12 cellular contexts compared by ENCODE assay signal in genomic region chr2:98615481-98615880, GRCh38. TPM values are rescaled to one million over a fixed set of nuclear protein-coding genes. Genes with fewer than 3 reads are reported as not detected.
A peak's percentile ranks its signal among the peaks of the same experiment; 100 is the strongest.
DNase-seq lines count a peak whose midpoint lies in the region; TF ChIP-seq lines count a peak whose summit lies in the region.
"Had no signal": no experiment of that assay in that cellular context is flagged by ENCODE, and none has a peak within 500 bp of the region (broad histone marks: within the 10 kb centered on the region; RNA-seq: fewer than 3 reads in every experiment).

No MANE protein-coding gene starts in this region.

- 92% methylated on average over 5 of the region's 5 CpGs for WGBS in SK-N-SH (ENCODE audit: low lambda C conversion rate)
- 93 to 96% (median 94%) methylated on average over 5 of the region's 5 CpGs for WGBS in spleen, 5 donors

- H3K27me3 Mint-ChIP-seq in activated CD4-positive, alpha-beta T cell treated with anti-CD3 and anti-CD28 coated beads, Interleukin-2, amount 10 ng/mL, durations not matched to agents 24 days and 14 days = no peaks in the 10 kb centered on the region
- no peaks in the 10 kb centered on the region for H3K27me3 Mint-ChIP-seq in chondrocyte (ENCODE audit: low read depth)
- no peaks in the 10 kb centered on the region for H3K27me3 Mint-ChIP-seq in progenitor cell of endocrine pancreas
- H3K27me3 Mint-ChIP-seq: dendritic cell treated with granulocyte-macrophage colony-stimulating factor and Interleukin-4, amounts not matched to agents 40 ng/mL and 50 ng/mL, for 4 days had no signal

- no peak overlapping the region for H3K4me2 ChIP-seq in SK-N-SH

- peak; percentile 62 for DNase-seq in activated CD4-positive, alpha-beta T cell treated with anti-CD3 and anti-CD28 coated beads, Interleukin-2, amount 10 ng/mL, durations not matched to agents 24 days and 14 days
- no peak for DNase-seq in activated CD4-positive, alpha-beta T cell treated with anti-CD3 and anti-CD28 coated beads for 1 hour
- DNase-seq in SK-N-SH = no peak
- no peak for DNase-seq in chondrocyte (ENCODE audit: low spot score)
- no peak for DNase-seq in progenitor cell of endocrine pancreas (ENCODE audit: low spot score, unreplicated experiment)
- no peak for DNase-seq in spleen
- no peak for DNase-seq in mesenteric fat pad (ENCODE audit: low spot score)
- no peak for DNase-seq in NCI-H1048 (lab: John Stamatoyannopoulos, UW)
- DNase-seq: NCI-H2081; stimulated activated CD8-positive, alpha-beta memory T cell treated with anti-CD3 and anti-CD28 coated beads, Interleukin-4, amount 100 ng/mL, for 48 hours had no signal

- H3K27me3 ChIP-seq in SK-N-SH (ENCODE audit: insufficient read depth) (no peaks in the 10 kb centered on the region), spleen (replicated peaks in 1 of 7) (no peaks in the 10 kb centered on the region)

- H3F3A ChIP-seq in SK-N-SH (replicated peaks; ENCODE audit: insufficient read depth) = no peaks in the 10 kb centered on the region

- no peak overlapping the region for H2AFZ ChIP-seq in SK-N-SH (ENCODE audit: low read depth)

- H3K27ac ChIP-seq in SK-N-SH (ENCODE audit: low read depth in 2 of 2, low read length in 1 of 2) = no peak overlapping the region
- H3K27ac ChIP-seq in spleen = no peak overlapping the region
- H3K27ac ChIP-seq: SK-N-MC had no signal

- peaks cover 38% of the 10 kb centered on the region for H3K4me1 Mint-ChIP-seq in activated CD4-positive, alpha-beta T cell treated with anti-CD3 and anti-CD28 coated beads, Interleukin-2, amount 10 ng/mL, durations not matched to agents 24 days and 14 days
- peaks cover 12% of the 10 kb centered on the region for H3K4me1 Mint-ChIP-seq in chondrocyte (ENCODE audit: low read depth)
- H3K4me1 Mint-ChIP-seq in progenitor cell of endocrine pancreas (ENCODE audit: low read depth) = peaks cover 10% of the 10 kb centered on the region

- CTCF ChIA-PET in SK-N-SH (lab: Yijun Ruan, JAX) = no interaction called here

- H3K36me3 Mint-ChIP-seq in activated CD4-positive, alpha-beta T cell treated with anti-CD3 and anti-CD28 coated beads, Interleukin-2, amount 10 ng/mL, durations not matched to agents 24 days and 14 days (ENCODE audit: low read depth) = peaks cover 67% of the 10 kb centered on the region
- H3K36me3 Mint-ChIP-seq in chondrocyte (ENCODE audit: low read depth) = peaks cover 41% of the 10 kb centered on the region
- H3K36me3 Mint-ChIP-seq in progenitor cell of endocrine pancreas (ENCODE audit: insufficient read depth) = peaks cover 19% of the 10 kb centered on the region

- intact Hi-C loops in activated CD4-positive, alpha-beta T cell treated with anti-CD3 and anti-CD28 coated beads, Interleukin-2, amount 10 ng/mL, durations not matched to agents 24 days and 14 days (cut with micrococcal nuclease) = no loop called here
- intact Hi-C loops in spleen (cut with DNase I; ENCODE audit: low total_unique reads) = no loop called here

- H3K4me3 ChIP-seq in SK-N-SH (ENCODE audit: low read depth in 2 of 2, low read length in 1 of 2) = no peak overlapping the region
- no peak overlapping the region for H3K4me3 ChIP-seq in spleen
- H3K4me3 ChIP-seq: SK-N-MC had no signal

- H4K20me1 ChIP-seq in SK-N-SH (ENCODE audit: insufficient read depth) = no peaks in the 10 kb centered on the region

- no peak for TF ChIP-seq RAD21 in SK-N-SH (IDR thresholded peaks at IDR 0.05; ENCODE audit: low read length)

- no peaks in the 10 kb centered on the region for H3K9me3 Mint-ChIP-seq in activated CD4-positive, alpha-beta T cell treated with anti-CD3 and anti-CD28 coated beads, Interleukin-2, amount 10 ng/mL, durations not matched to agents 24 days and 14 days
- H3K9me3 Mint-ChIP-seq in chondrocyte (ENCODE audit: low read depth) (no peaks in the 10 kb centered on the region), progenitor cell of endocrine pancreas (ENCODE audit: low read depth) (no peaks in the 10 kb centered on the region)
- H3K9me3 Mint-ChIP-seq: dendritic cell treated with granulocyte-macrophage colony-stimulating factor and Interleukin-4, amounts not matched to agents 40 ng/mL and 50 ng/mL, for 4 days had no signal

- no peak for TF ChIP-seq EP300 in SK-N-SH (IDR thresholded peaks at IDR 0.05; ENCODE audit: borderline replicate concordance in 1 of 2, low read depth in 1 of 2, low read length in 1 of 2)

- no peak for TF ChIP-seq POLR2A in spleen (IDR thresholded peaks at IDR 0.05)

- no peak overlapping the region for H3K4me3 Mint-ChIP-seq in activated CD4-positive, alpha-beta T cell treated with anti-CD3 and anti-CD28 coated beads, Interleukin-2, amount 10 ng/mL, durations not matched to agents 24 days and 14 days
- H3K4me3 Mint-ChIP-seq in chondrocyte (ENCODE audit: unreplicated experiment) (no peak overlapping the region), progenitor cell of endocrine pancreas (ENCODE audit: low read depth) (no peak overlapping the region)
- H3K4me3 Mint-ChIP-seq: dendritic cell treated with granulocyte-macrophage colony-stimulating factor and Interleukin-4, amounts not matched to agents 40 ng/mL and 50 ng/mL, for 4 days had no signal

- H3K9ac ChIP-seq in SK-N-SH = no peak overlapping the region

- no peaks in the 10 kb centered on the region for H3K9me2 ChIP-seq in SK-N-SH

- no peak overlapping the region for H3K27ac Mint-ChIP-seq in activated CD4-positive, alpha-beta T cell treated with anti-CD3 and anti-CD28 coated beads, Interleukin-2, amount 10 ng/mL, durations not matched to agents 24 days and 14 days
- H3K27ac Mint-ChIP-seq in chondrocyte (ENCODE audit: unreplicated experiment) (no peak overlapping the region), progenitor cell of endocrine pancreas (no peak overlapping the region)
- H3K27ac Mint-ChIP-seq: dendritic cell treated with granulocyte-macrophage colony-stimulating factor and Interleukin-4, amounts not matched to agents 40 ng/mL and 50 ng/mL, for 4 days had no signal

- TF ChIP-seq CTCF in SK-N-SH (IDR thresholded peaks at IDR 0.05) = peak; percentile 16; the same call in 1 of the 2 replicates
- peak; percentile 37 for TF ChIP-seq CTCF in chondrocyte (IDR thresholded peaks at IDR 0.05)
- peak; percentile 25 for TF ChIP-seq CTCF in progenitor cell of endocrine pancreas (IDR thresholded peaks at IDR 0.05; ENCODE audit: unreplicated experiment)
- TF ChIP-seq CTCF in spleen (IDR thresholded peaks at IDR 0.05 in 8 of 11, conservative IDR thresholded peaks at IDR 0.05 in 3 of 11) = no peak

- H3K4me1 ChIP-seq in SK-N-SH (ENCODE audit: control insufficient read depth in 1 of 2, insufficient read depth in 2 of 2, low read depth in 1 of 2, low read length in 1 of 2) = peaks cover 0 to 5% of the 10 kb centered on the region in 2 experiments; a peak in 3 of 4 replicates
- H3K4me1 ChIP-seq in spleen = peaks cover 6 to 39% (median 15%) of the 10 kb centered on the region in 6 donors

- peaks cover 12% of the 10 kb centered on the region for H3K79me2 ChIP-seq in SK-N-SH (ENCODE audit: insufficient read depth)

- H3K36me3 ChIP-seq in SK-N-SH (replicated peaks in 1 of 2; ENCODE audit: control insufficient read depth in 1 of 2, insufficient read depth in 2 of 2, low read length in 1 of 2) (peaks cover 64 to 83% of the 10 kb centered on the region in 2 experiments), spleen (peaks cover 0 to 98% (median 62%) of the 10 kb centered on the region in 6 donors)

- POLR2A ChIA-PET in SK-N-SH (lab: Yijun Ruan, JAX) = no interaction called here

- H3K9me3 ChIP-seq in SK-N-SH (no peaks in the 10 kb centered on the region), spleen (no peaks in the 10 kb centered on the region)

TF ChIP-seq in SK-N-SH, 30 proteins besides CTCF, POLR2A, EP300 and RAD21 (continues in another document):
- TF ChIP-seq YY1 (IDR thresholded peaks at IDR 0.05; ENCODE audit: low read depth) = no peak
- TF ChIP-seq CHD2 (IDR thresholded peaks at IDR 0.05; ENCODE audit: low read length, partially characterized antibody) = no peak
- TF ChIP-seq RCOR1 (IDR thresholded peaks at IDR 0.05; ENCODE audit: low read length) = no peak
- TF ChIP-seq RFX5 (IDR thresholded peaks at IDR 0.05; ENCODE audit: low read length) = no peak
- TF ChIP-seq EZH2phosphoT487 (IDR thresholded peaks at IDR 0.05; ENCODE audit: borderline replicate concordance, low read depth) = no peak
- TF ChIP-seq ELF1 (IDR thresholded peaks at IDR 0.05) = no peak
- TF ChIP-seq TAF1 (IDR thresholded peaks at IDR 0.05; ENCODE audit: borderline replicate concordance, low read depth, low read length) = no peak
- no peak for TF ChIP-seq JUND (IDR thresholded peaks at IDR 0.05)
- TF ChIP-seq GABPA (IDR thresholded peaks at IDR 0.05; ENCODE audit: low read depth) = no peak
- no peak for TF ChIP-seq USF1 (IDR thresholded peaks at IDR 0.05; ENCODE audit: borderline replicate concordance, low read depth)

RNA-seq across cellular contexts. Expression of gene UNC50, which starts 7.1 kb away (rescaled TPM):
- 38.5 and 39.0 TPM in 2 replicates for total RNA-seq in activated CD4-positive, alpha-beta T cell treated with anti-CD3 and anti-CD28 coated beads, Interleukin-2, amount 10 ng/mL, durations not matched to agents 24 days and 14 days
- polyA plus RNA-seq in SK-N-SH (2012; rRNA removed) = 46.9 and 62.0 TPM in 2 replicates
- polyA plus RNA-seq in SK-N-SH (2012; cell fraction: cytosol; rRNA removed) = 67.1 and 86.3 TPM in 2 replicates
- 53.8 and 64.5 TPM in 2 replicates for polyA plus RNA-seq in SK-N-SH (2012; cell fraction: nucleus; rRNA removed)
- total RNA-seq in chondrocyte = 41.8 to 49.9 TPM (median 43.5 TPM) in 3 replicates
- 39.3 and 43.4 TPM in 2 replicates for total RNA-seq in progenitor cell of endocrine pancreas
- 10 to 100 TPM; 32.1 to 56.5 (median 43.9) TPM for total RNA-seq in spleen
- 10 to 100 TPM; 36.1 to 52.1 (median 38.9) TPM for polyA plus RNA-seq in spleen
- 46.6 TPM for total RNA-seq in mesenteric fat pad

RNA-seq across cellular contexts. Expression of gene COA5, which starts 7.2 kb away (rescaled TPM):
- 20.4 and 22.0 TPM in 2 replicates for total RNA-seq in activated CD4-positive, alpha-beta T cell treated with anti-CD3 and anti-CD28 coated beads, Interleukin-2, amount 10 ng/mL, durations not matched to agents 24 days and 14 days
- polyA plus RNA-seq in SK-N-SH (2012; rRNA removed) (39.9 and 40.3 TPM in 2 replicates), spleen (10 to 100 TPM; 48.9 to 69.7 (median 54.9) TPM)
- polyA plus RNA-seq in SK-N-SH (2012; cell fraction: cytosol; rRNA removed) = 42.1 and 50.6 TPM in 2 replicates
- polyA plus RNA-seq in SK-N-SH (2012; cell fraction: nucleus; rRNA removed) = 25.5 and 57.8 TPM in 2 replicates
- total RNA-seq in chondrocyte (16.7 to 25.9 TPM (median 19.4 TPM) in 3 replicates), progenitor cell of endocrine pancreas (45.2 TPM in 2 replicates), spleen (10 to 100 TPM; 24.4 to 46.7 (median 33.8) TPM), mesenteric fat pad (18.0 TPM)

Comparison
In these comparisons a context has a peak if more than half of its experiments do, and no peak if none do; other contexts are left out.
1. CTCF ChIP-seq: peak in SK-N-SH (single experiment), chondrocyte (single experiment) and progenitor cell of endocrine pancreas (single experiment); none in spleen (0 of 11).